In the genomic region with DNA sequence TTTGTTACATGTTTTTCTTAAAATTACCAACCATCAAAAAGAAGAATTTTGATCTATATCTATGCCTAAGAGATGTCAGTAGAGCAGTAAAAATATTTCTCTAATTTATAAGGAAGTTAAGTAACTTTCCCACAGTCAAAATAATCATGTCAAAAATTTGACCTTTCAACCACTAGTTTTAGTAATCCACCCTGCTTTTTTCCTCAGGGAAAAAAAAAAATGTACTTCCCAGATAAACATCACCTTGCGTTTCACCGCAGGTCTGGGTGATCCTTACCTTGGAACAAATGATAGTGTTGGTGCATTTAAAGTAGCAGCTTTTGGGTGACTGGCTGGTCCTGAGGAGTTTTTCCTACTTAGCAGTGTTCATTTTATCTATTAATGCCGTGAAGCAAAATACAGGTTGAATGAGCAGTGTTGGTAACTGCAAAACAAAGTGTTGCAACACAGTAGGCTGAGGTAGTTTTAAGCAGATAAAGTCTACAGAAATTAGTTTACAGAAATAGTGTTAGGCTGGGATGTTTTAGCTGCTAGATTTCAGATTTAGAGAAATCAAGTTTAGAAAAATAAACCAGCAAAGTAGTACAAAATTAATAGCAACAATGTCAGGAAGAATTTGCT, we compare ENCODE assay signal across 1 cellular context.
TF ChIP-seq lines count a peak whose summit lies in the region.

No MANE protein-coding gene starts in this region.

TF ChIP-seq in HepG2, 621 proteins besides CTCF, POLR2A, EP300 and RAD21:
- no peak for TF ChIP-seq NR1H2 (CRISPR knock-in tag; IDR thresholded peaks at IDR 0.05; ENCODE audit: borderline replicate concordance, low read depth)
- no peak for TF ChIP-seq SOX6 (IDR thresholded peaks at IDR 0.05)
- peak; percentile 24; the same call in 1 of the 2 replicates for TF ChIP-seq SOX6 (CRISPR knock-in tag; IDR thresholded peaks at IDR 0.05)
- no peak for TF ChIP-seq ZNF337 (CRISPR knock-in tag; IDR thresholded peaks at IDR 0.05; ENCODE audit: borderline replicate concordance, low read depth)
- peak; percentile 83 for TF ChIP-seq PPARG (CRISPR knock-in tag; conservative IDR thresholded peaks at IDR 0.05)
- TF ChIP-seq, protein P1, sequence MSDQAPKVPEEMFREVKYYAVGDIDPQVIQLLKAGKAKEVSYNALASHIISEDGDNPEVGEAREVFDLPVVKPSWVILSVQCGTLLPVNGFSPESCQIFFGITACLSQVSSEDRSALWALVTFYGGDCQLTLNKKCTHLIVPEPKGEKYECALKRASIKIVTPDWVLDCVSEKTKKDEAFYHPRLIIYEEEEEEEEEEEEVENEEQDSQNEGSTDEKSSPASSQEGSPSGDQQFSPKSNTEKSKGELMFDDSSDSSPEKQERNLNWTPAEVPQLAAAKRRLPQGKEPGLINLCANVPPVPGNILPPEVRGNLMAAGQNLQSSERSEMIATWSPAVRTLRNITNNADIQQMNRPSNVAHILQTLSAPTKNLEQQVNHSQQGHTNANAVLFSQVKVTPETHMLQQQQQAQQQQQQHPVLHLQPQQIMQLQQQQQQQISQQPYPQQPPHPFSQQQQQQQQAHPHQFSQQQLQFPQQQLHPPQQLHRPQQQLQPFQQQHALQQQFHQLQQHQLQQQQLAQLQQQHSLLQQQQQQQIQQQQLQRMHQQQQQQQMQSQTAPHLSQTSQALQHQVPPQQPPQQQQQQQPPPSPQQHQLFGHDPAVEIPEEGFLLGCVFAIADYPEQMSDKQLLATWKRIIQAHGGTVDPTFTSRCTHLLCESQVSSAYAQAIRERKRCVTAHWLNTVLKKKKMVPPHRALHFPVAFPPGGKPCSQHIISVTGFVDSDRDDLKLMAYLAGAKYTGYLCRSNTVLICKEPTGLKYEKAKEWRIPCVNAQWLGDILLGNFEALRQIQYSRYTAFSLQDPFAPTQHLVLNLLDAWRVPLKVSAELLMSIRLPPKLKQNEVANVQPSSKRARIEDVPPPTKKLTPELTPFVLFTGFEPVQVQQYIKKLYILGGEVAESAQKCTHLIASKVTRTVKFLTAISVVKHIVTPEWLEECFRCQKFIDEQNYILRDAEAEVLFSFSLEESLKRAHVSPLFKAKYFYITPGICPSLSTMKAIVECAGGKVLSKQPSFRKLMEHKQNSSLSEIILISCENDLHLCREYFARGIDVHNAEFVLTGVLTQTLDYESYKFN (CRISPR knock-in tag; conservative IDR thresholded peaks at IDR 0.05), result 0 out of 2 replicates have a peak, but pooled peaks have one; percentile 21
- no peak for TF ChIP-seq ZNF503 (CRISPR knock-in tag; IDR thresholded peaks at IDR 0.05)
- no peak for TF ChIP-seq LCORL (IDR thresholded peaks at IDR 0.05)
- 0 out of 2 replicates have a peak, but pooled peaks have one; percentile 16 for TF ChIP-seq LCORL (CRISPR knock-in tag; IDR thresholded peaks at IDR 0.05)
- no peak for TF ChIP-seq DMAP1 (CRISPR knock-in tag; IDR thresholded peaks at IDR 0.05)
- no peak for TF ChIP-seq ZNF20 (CRISPR knock-in tag; IDR thresholded peaks at IDR 0.05)
- TF ChIP-seq, protein P2, sequence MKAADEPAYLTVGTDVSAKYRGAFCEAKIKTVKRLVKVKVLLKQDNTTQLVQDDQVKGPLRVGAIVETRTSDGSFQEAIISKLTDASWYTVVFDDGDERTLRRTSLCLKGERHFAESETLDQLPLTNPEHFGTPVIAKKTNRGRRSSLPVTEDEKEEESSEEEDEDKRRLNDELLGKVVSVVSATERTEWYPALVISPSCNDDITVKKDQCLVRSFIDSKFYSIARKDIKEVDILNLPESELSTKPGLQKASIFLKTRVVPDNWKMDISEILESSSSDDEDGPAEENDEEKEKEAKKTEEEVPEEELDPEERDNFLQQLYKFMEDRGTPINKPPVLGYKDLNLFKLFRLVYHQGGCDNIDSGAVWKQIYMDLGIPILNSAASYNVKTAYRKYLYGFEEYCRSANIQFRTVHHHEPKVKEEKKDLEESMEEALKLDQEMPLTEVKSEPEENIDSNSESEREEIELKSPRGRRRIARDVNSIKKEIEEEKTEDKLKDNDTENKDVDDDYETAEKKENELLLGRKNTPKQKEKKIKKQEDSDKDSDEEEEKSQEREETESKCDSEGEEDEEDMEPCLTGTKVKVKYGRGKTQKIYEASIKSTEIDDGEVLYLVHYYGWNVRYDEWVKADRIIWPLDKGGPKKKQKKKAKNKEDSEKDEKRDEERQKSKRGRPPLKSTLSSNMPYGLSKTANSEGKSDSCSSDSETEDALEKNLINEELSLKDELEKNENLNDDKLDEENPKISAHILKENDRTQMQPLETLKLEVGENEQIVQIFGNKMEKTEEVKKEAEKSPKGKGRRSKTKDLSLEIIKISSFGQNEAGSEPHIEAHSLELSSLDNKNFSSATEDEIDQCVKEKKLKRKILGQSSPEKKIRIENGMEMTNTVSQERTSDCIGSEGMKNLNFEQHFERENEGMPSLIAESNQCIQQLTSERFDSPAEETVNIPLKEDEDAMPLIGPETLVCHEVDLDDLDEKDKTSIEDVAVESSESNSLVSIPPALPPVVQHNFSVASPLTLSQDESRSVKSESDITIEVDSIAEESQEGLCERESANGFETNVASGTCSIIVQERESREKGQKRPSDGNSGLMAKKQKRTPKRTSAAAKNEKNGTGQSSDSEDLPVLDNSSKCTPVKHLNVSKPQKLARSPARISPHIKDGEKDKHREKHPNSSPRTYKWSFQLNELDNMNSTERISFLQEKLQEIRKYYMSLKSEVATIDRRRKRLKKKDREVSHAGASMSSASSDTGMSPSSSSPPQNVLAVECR (CRISPR knock-in tag; IDR thresholded peaks at IDR 0.05; ENCODE audit: borderline replicate concordance), result no peak
- TF ChIP-seq ZNF709 (CRISPR knock-in tag; IDR thresholded peaks at IDR 0.05), result no peak
- TF ChIP-seq SOX13 (IDR thresholded peaks at IDR 0.05), result no peak
- peak in 1 of 2 experiments; percentile 38; a peak in 1 of 4 replicates for TF ChIP-seq SOX13 (CRISPR knock-in tag; conservative IDR thresholded peaks at IDR 0.05 in 1 of 2, IDR thresholded peaks at IDR 0.05 in 1 of 2)
- no peak for TF ChIP-seq BRCA1 (CRISPR knock-in tag; IDR thresholded peaks at IDR 0.05)
- TF ChIP-seq FOXJ3 (CRISPR knock-in tag; IDR thresholded peaks at IDR 0.05; ENCODE audit: borderline replicate concordance), result peak; percentile 40; the same call in 1 of the 2 replicates
- peak; percentile 28; the same call in 1 of the 2 replicates for TF ChIP-seq HNF4A (CRISPR knock-in tag; IDR thresholded peaks at IDR 0.05)
- TF ChIP-seq MIXL1 (CRISPR knock-in tag; IDR thresholded peaks at IDR 0.05), result no peak
- no peak for TF ChIP-seq ZNF619 (CRISPR knock-in tag; IDR thresholded peaks at IDR 0.05)
- peak; percentile 29; the same call in 1 of the 2 replicates for TF ChIP-seq NR2F6 (IDR thresholded peaks at IDR 0.05)
- 0 out of 2 replicates have a peak, but pooled peaks have one; percentile 23 for TF ChIP-seq NR2F6 (CRISPR knock-in tag; IDR thresholded peaks at IDR 0.05)
- peak; percentile 35 for TF ChIP-seq GATAD2A (CRISPR knock-in tag; IDR thresholded peaks at IDR 0.05)
- TF ChIP-seq SAP130 (CRISPR knock-in tag; IDR thresholded peaks at IDR 0.05; ENCODE audit: low read depth), result no peak
- 0 out of 4 replicates have a peak, but pooled peaks of 1 of the 2 experiments have one; percentile 44 for TF ChIP-seq ATF4 (CRISPR knock-in tag; IDR thresholded peaks at IDR 0.05)
- TF ChIP-seq, protein P3, sequence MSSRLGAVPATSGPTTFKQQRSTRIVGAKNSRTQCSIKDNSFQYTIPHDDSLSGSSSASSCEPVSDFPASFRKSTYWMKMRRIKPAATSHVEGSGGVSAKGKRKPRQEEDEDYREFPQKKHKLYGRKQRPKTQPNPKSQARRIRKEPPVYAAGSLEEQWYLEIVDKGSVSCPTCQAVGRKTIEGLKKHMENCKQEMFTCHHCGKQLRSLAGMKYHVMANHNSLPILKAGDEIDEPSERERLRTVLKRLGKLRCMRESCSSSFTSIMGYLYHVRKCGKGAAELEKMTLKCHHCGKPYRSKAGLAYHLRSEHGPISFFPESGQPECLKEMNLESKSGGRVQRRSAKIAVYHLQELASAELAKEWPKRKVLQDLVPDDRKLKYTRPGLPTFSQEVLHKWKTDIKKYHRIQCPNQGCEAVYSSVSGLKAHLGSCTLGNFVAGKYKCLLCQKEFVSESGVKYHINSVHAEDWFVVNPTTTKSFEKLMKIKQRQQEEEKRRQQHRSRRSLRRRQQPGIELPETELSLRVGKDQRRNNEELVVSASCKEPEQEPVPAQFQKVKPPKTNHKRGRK (CRISPR knock-in tag; IDR thresholded peaks at IDR 0.05), result no peak
- TF ChIP-seq ZNF362 (CRISPR knock-in tag; IDR thresholded peaks at IDR 0.05; ENCODE audit: borderline replicate concordance), result peak; percentile 80
- peak; percentile 45; the same call in 1 of the 2 replicates for TF ChIP-seq BCL6 (CRISPR knock-in tag; IDR thresholded peaks at IDR 0.05)
- no peak for TF ChIP-seq CC2D1A (CRISPR knock-in tag; IDR thresholded peaks at IDR 0.05)
- peak; percentile 89 for TF ChIP-seq CEBPB (IDR thresholded peaks at IDR 0.05; ENCODE audit: borderline replicate concordance, low read depth, low read length)
- TF ChIP-seq ARID5B (CRISPR knock-in tag; IDR thresholded peaks at IDR 0.05), result peak; percentile 34; the same call in 1 of the 2 replicates
- TF ChIP-seq NBN (conservative IDR thresholded peaks at IDR 0.05), result no peak
- TF ChIP-seq PHF21A (CRISPR knock-in tag; IDR thresholded peaks at IDR 0.05), result peak; percentile 31; the same call in 1 of the 2 replicates
- peak; percentile 86 for TF ChIP-seq CEBPG (CRISPR knock-in tag; IDR thresholded peaks at IDR 0.05)
